Comparison of ENCODE assay signal across 19 cellular contexts in the genomic region with DNA sequence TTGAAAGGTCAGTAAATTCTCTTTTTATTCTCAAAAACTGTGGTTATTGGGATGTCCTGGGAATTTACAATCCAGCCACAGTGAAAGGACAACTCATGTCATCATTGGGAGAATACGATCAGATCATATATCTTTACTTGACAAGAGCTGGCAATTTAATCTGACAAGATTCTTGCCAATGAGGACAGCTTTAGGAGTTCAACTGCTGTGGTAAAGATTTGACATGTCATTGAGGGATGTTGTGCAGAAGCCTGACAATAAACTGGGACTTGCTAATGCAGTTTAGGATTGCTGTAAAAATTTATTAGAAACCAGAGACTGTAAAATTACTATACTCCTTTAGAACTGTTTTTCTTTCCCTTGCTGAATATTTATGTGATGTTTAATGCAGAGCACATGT.
"Had no signal": no experiment of that assay in that cellular context is flagged by ENCODE, and none has a peak within 500 bp of the region (broad histone marks: within the 10 kb centered on the region; RNA-seq: fewer than 3 reads in every experiment).

No MANE protein-coding gene starts in this region.

- H3K4me1 ChIP-seq: SJSA1 had no signal

- H3K4me3 ChIP-seq: SJSA1 had no signal

- H3K27me3 ChIP-seq: SJSA1 had no signal

- DNase-seq: IMR-90, Karpas-422, KG1, MM.1S, NCI-H1092 treated with DMSO at 0.1 percent for 48 hours, NCI-H1436 treated with DMSO at 0.1 percent for 48 hours, NCI-H1694, NCI-H187 treated with DMSO at 0.1 percent for 48 hours, NCI-H2029 treated with DMSO at 0.1 percent for 48 hours, NCI-H226, NCI-H446, NCI-H510A, NCI-H524 treated with DMSO at 0.1 percent for 48 hours, Right ventricle myocardium superior, RPMI8226, SIG-M5, T-cell had no signal

- H3K36me3 ChIP-seq: SJSA1 had no signal

- ATAC-seq: HepG2, T-cell had no signal

- H3K27ac ChIP-seq: SJSA1 had no signal

- H3K9me3 ChIP-seq: SJSA1 had no signal
